8 cellular contexts compared by ENCODE assay signal in the genomic region with DNA sequence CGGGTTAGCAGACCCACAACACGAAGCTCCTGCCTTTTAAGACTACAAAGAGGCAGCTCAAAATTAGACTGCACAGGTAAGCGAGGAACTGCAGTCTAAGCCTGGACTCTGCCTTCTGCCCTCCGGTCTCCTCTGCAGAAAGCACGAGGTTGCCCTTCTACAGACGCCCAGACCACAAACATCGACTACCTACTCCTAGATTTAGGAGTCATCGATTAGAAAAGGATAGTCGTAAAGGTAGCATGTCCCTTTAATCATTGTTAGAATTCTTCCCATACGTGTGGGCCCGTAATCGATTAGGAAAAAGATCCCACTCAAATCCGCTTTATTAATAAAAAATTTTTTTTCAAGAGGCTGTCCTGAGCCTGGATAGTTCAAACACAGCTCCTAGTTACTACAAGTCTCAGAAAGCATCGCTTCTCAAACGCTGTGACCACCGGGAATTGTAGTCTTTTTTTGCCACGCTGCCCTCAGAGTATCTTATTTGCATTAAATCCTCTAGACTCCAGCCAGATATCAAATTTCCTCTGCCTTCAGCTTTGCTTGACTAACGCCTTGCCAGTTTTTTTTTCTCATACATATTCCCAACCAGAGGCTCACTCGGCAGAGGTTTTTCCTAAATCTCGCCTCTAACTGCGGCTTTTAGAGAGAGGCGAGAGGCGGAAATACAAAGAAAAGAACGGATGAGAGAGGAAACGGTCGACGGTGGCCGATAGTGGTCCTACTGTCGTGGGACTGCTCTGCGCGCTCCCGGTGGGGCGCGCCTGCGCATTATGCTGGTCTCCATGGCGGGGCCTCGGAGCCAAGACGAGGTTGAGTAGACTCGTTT. TPM values are rescaled to one million over a fixed set of nuclear protein-coding genes. Genes with fewer than 3 reads are reported as not detected.
DNase-seq lines count a peak whose midpoint lies in the region; ATAC-seq, FAIRE-seq and TF ChIP-seq lines count a peak whose summit lies in the region.

Gene CARF (plus strand): TSS at position 763 of the 829 bp plus-strand sequence. CDS start 29,628 bp downstream, outside the sequence.
Gene WDR12 (minus strand): TSS at position 161 of the 829 bp plus-strand sequence. CDS start 197 bp downstream, outside the sequence.

- H3K27me3 ChIP-seq in body of pancreas, result no peaks in the 10 kb centered on the region

- peak within 1 kb of the TSS; percentile 69 to 74 for H3K4me3 ChIP-seq in body of pancreas

- 0 to 1% methylated on average over 31 to 39 of the region's 39 CpGs for WGBS in body of pancreas, 2 donors

- peak in 3 of 7 experiments; percentile 4 to 5 (median 5) for TF ChIP-seq CTCF in body of pancreas (IDR thresholded peaks at IDR 0.05)

- peaks cover 11% of the 10 kb centered on the region for H3K4me1 ChIP-seq in body of pancreas

- ATAC-seq in HG03064 (IDR thresholded peaks at IDR 0.05; ENCODE audit: low read depth, unreplicated experiment) (peak; percentile 77), body of pancreas (peak; percentile 95), sciatic nerve (peak; percentile 99)

- intact Hi-C loops in body of pancreas (cut with DNase I), result no loop called here
- intact Hi-C loops in sciatic nerve (cut with DNase I), result no loop called here

- peak within 1 kb of the TSS in 3 of 4 donors; percentile 57 to 92 (median 88) for H3K27ac ChIP-seq in body of pancreas

- TF ChIP-seq POLR2A in GM18526 (IDR thresholded peaks at IDR 0.05; ENCODE audit: extremely low read depth, insufficient read length), result peak; percentile 67
- peak in 2 of 3 donors; percentile 76 to 78 for TF ChIP-seq POLR2A in body of pancreas (IDR thresholded peaks at IDR 0.05)

- DNase-seq in A172 (ENCODE audit: low spot score) (peak; percentile 94), NCI-H2107 (lab: John Stamatoyannopoulos, UW) (peak; percentile 77), body of pancreas (peak; percentile 92 to 98 (median 94)), iPS DF 4.7 (ENCODE audit: extremely low read depth, low spot score) (peak; percentile 81), sciatic nerve (ENCODE audit: low spot score) (peak; percentile 95)

- no peaks in the 10 kb centered on the region for H3K36me3 ChIP-seq in body of pancreas (replicated peaks in 1 of 2; ENCODE audit: insufficient read depth in 1 of 2, low read depth in 2 of 2)

- peak; percentile 55 for FAIRE-seq in TTC549 (lab: Jason Lieb, UNC)

- H3K9me3 ChIP-seq in body of pancreas, result no peaks in the 10 kb centered on the region

RNA-seq across cellular contexts. Expression of gene CARF, which starts in this region (rescaled TPM):
- 7.0 and 8.8 TPM in 2 replicates for total RNA-seq in A172 (2014; rRNA removed; shearing (Covaris generic))
- total RNA-seq in body of pancreas, result 1 to 10 TPM; 2.6 to 8.0 TPM
- total RNA-seq in sciatic nerve, result 23.4 TPM

RNA-seq across cellular contexts. Expression of gene WDR12, which starts in this region (rescaled TPM):
- 53.9 and 67.3 TPM in 2 replicates for total RNA-seq in A172 (2014; rRNA removed; shearing (Covaris generic))
- total RNA-seq in body of pancreas (1 to 10 TPM; 5.3 to 9.9 TPM), sciatic nerve (24.2 TPM)

Comparison
In these comparisons a context has a peak if more than half of its experiments do, and no peak if none do; other contexts are left out.
1. Peak in every context shown above with its lines: DNase-seq, ATAC-seq, H3K4me3 ChIP-seq and H3K27ac ChIP-seq.